ENCODE assay signal across 1 cellular context in genomic region chr3:145889730-145890129, GRCh38.
TF ChIP-seq lines count a peak whose summit lies in the region.

No MANE protein-coding gene starts in this region.

TF ChIP-seq in GM12878, 131 proteins besides CTCF, POLR2A, EP300 and RAD21 (continued from another document):
- TF ChIP-seq RCOR1 (conservative IDR thresholded peaks at IDR 0.05; ENCODE audit: low read depth, low read length): no peak
- TF ChIP-seq POLR2AphosphoS2 (IDR thresholded peaks at IDR 0.05; ENCODE audit: low read depth, low read length): no peak
- TF ChIP-seq NR2F1 (conservative IDR thresholded peaks at IDR 0.05): no peak
